8 cellular contexts compared by ENCODE assay signal in genomic region chr3:150410311-150411105, GRCh38.
A peak's percentile ranks its signal among the peaks of the same experiment; 100 is the strongest.
DNase-seq lines count a peak whose midpoint lies in the region; ATAC-seq and TF ChIP-seq lines count a peak whose summit lies in the region.

No MANE protein-coding gene starts in this region.

- H3K4me3 ChIP-seq in epithelial cell of esophagus (ENCODE audit: low read length), result peak overlapping the region; percentile 90

- peak overlapping the region; percentile 97 for H3K27ac ChIP-seq in substantia nigra (ENCODE audit: low read depth, low read length, poor library complexity, severe bottlenecking)

- DNase-seq in SHP77 (lab: John Stamatoyannopoulos, UW) (peak; percentile 15 to 28), SHP77 treated with DMSO at 0.1 percent for 48 hours (lab: John Stamatoyannopoulos, UW) (no peak), NCI-H2029 treated with DMSO at 0.1 percent for 48 hours (lab: John Stamatoyannopoulos, UW) (peak; percentile 25), epithelial cell of esophagus (ENCODE audit: low read depth) (peak; percentile 45), midbrain (lab: John Stamatoyannopoulos, UW) (peak; percentile 34), substantia nigra (lab: John Stamatoyannopoulos, UW) (peak in 43 of 49 donors; percentile 1 to 62 (median 28))
- peak; percentile 22 for DNase-seq in activated CD8-positive, alpha-beta memory T cell treated with anti-CD3 and anti-CD28 coated beads, Interleukin-2, amount 50 U/mL, for 4 hours

- TF ChIP-seq CTCF in epithelial cell of esophagus (IDR thresholded peaks at IDR 0.05; ENCODE audit: insufficient read depth, low read depth, low read length, missing control alignments), result no peak

- no peak for ATAC-seq in HG03108 (IDR thresholded peaks at IDR 0.05; ENCODE audit: unreplicated experiment)
